Comparison of ENCODE assay signal across 1 cellular context in genomic region chr5:177610770-177611445, GRCh38.
TF ChIP-seq lines count a peak whose summit lies in the region.

No MANE protein-coding gene starts in this region.

TF ChIP-seq in endothelial cell of umbilical vein, 7 proteins besides CTCF, POLR2A, EP300 and RAD21:
- TF ChIP-seq POLR2AphosphoS5 (IDR thresholded peaks at IDR 0.05; ENCODE audit: insufficient read depth, low read depth, low read length) (peak; percentile 17), JUN (IDR thresholded peaks at IDR 0.05; ENCODE audit: borderline replicate concordance, insufficient read depth, insufficient read length, low read depth) (no peak), FOS (IDR thresholded peaks at IDR 0.05; ENCODE audit: borderline replicate concordance, insufficient read depth, low read length) (no peak)
